5 cellular contexts compared by ENCODE assay signal in the genomic region with DNA sequence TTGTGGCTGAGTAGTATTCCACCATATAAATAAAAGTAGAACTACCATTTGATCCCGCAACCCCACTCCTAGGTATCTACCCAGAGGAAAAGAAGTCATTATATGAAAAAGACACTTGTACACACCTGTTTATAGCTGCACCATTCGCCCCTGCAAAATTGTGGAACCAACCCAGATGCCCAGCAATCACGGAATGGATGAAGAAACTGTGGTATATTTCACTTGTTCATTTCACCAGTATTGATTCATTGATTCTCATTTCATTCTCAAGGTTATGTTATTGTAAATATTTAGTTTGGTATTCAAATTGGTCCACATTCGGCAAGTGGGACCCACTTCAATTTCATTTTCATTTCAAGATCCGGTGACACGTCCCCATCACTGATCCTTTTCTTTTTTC.
"Had no signal": no experiment of that assay in that cellular context is flagged by ENCODE, and none has a peak within 500 bp of the region (broad histone marks: within the 10 kb centered on the region; RNA-seq: fewer than 3 reads in every experiment).

No MANE protein-coding gene starts in this region.

- DNase-seq: IMR-90, KBM-7, KG1 had no signal

- H3K4me3 ChIP-seq: K562 had no signal

- H3K27ac ChIP-seq: HL-60 had no signal
